Comparison of ENCODE assay signal across 8 cellular contexts in the genomic region with DNA sequence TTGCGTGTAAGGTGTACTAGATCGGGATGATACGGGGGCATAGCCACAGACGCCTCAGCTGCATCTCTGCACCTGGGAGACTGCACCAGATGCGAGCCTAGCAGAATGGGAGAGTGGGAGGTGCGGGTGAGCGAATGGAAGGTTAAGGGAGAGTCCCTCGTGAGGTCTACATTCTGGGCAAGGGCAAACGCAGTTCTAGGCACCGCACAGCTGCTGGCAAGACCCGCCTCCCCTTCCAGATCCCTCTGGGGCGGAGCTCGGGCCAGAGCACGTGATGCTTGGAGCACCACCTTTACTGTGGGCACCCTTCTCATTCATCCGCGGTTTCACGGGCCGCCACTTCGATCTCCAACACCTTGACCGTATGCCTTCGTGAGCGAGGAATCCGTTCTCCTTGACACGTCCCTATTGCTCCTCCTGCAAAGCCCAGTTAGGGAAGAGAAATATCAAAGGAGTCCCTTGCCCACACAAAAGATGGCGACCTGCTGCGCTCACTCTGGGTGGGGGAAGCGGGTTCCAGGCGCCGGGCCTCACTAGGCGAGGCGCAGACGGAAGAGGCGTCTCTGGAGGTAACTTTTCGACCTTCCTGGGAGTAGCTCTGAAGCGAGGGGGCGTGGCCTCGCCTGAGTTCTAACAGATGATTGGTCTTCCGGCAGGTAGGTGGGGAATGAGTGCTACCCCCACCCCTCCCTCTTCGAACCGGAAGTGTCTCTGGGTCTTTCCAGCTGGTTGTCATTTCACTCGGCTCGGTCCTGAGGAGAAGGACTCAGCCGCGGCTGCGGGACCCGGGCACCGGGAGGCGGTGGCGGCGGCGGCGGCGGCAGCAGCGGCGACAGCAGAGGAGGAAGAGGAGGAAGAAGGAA. TPM values are rescaled to one million over a fixed set of nuclear protein-coding genes. Genes with fewer than 3 reads are reported as not detected.
DNase-seq lines count a peak whose midpoint lies in the region; ATAC-seq and TF ChIP-seq lines count a peak whose summit lies in the region.

A gene (plus strand): TSS at position 740 of the 863 bp plus-strand sequence. CDS start 1,385 bp downstream, outside the sequence.

- peak; percentile 92 to 98 (median 96) for DNase-seq in CD8-positive, alpha-beta T cell
- peak; percentile 86 for DNase-seq in HS-27A (ENCODE audit: low read depth)
- peak; percentile 79 for DNase-seq in NK-92 (lab: John Stamatoyannopoulos, UW; ENCODE audit: unreplicated experiment)
- peak; percentile 90 to 94 for DNase-seq in activated CD8-positive, alpha-beta memory T cell treated with anti-CD3 and anti-CD28 coated beads for 1 hour (ENCODE audit: extremely low read depth in 1 of 2, low read depth in 1 of 2)
- DNase-seq in lower lobe of right lung = peak; percentile 99
- DNase-seq in stimulated activated CD4-positive, alpha-beta T cell treated with anti-CD3 and anti-CD28 coated beads, TNF-alpha, amount 100 ng/mL, for 24 hours (ENCODE audit: low read depth in 3 of 3) = peak; percentile 93 to 95 (median 95)

- H3K4me3 Mint-ChIP-seq in CD8-positive, alpha-beta T cell = peak within 1 kb of the TSS; percentile 100

- peak within 1 kb of the TSS; percentile 42 for H3K27ac ChIP-seq in CD8-positive, alpha-beta T cell (ENCODE audit: low read depth, low read length)
- H3K27ac ChIP-seq in ectodermal cell (ENCODE audit: insufficient read depth, low read depth, low read length, poor library complexity, severe bottlenecking) = peak within 1 kb of the TSS; percentile 70
- peak within 1 kb of the TSS; percentile 96 for H3K27ac ChIP-seq in lower lobe of right lung

- ATAC-seq in CD8-positive, alpha-beta T cell = peak; percentile 95
- ATAC-seq in GM19467 (IDR thresholded peaks at IDR 0.05; ENCODE audit: unreplicated experiment) (peak; percentile 89), lower lobe of right lung (peak; percentile 98 to 99)

- peaks cover 78% of the 10 kb centered on the region for H3K4me1 Mint-ChIP-seq in CD8-positive, alpha-beta T cell (ENCODE audit: low read depth)

- H3K27me3 Mint-ChIP-seq in CD8-positive, alpha-beta T cell (ENCODE audit: low read depth) = no peaks in the 10 kb centered on the region

- CTCF ChIA-PET in CD8-positive, alpha-beta T cell (lab: Charles Lee) = interaction anchor here (1.2 to 2.3 kb wide), 4 partner anchors 30 to 272 kb away, joined by 3 to 8 read pairs (median 6); a partner anchor contains a TSS

- H3K4me3 ChIP-seq in CD8-positive, alpha-beta T cell (ENCODE audit: low read depth, low read length) = peak within 1 kb of the TSS; percentile 68
- H3K4me3 ChIP-seq in ectodermal cell (ENCODE audit: insufficient read depth, low read depth, low read length) (peak within 1 kb of the TSS; percentile 68), lower lobe of right lung (peak within 1 kb of the TSS; percentile 84)

- POLR2A ChIA-PET in CD8-positive, alpha-beta T cell (lab: Charles Lee) = interaction anchor here (0.6 to 5.0 kb wide), 13 partner anchors 9 to 271 kb away, joined by 3 to 76 read pairs (median 4); a partner anchor contains a TSS

- no peaks in the 10 kb centered on the region for H3K9me3 ChIP-seq in CD8-positive, alpha-beta T cell (ENCODE audit: low read length)
- H3K9me3 ChIP-seq in ectodermal cell (ENCODE audit: control insufficient read depth, low read length) (no peaks in the 10 kb centered on the region), lower lobe of right lung (no peaks in the 10 kb centered on the region)

- WGBS in ectodermal cell, 2 experiments = 8% methylated on average over 55 of the region's 55 CpGs

- no peaks in the 10 kb centered on the region for H3K36me3 ChIP-seq in CD8-positive, alpha-beta T cell (ENCODE audit: insufficient read depth, low read length)
- H3K36me3 ChIP-seq in ectodermal cell (ENCODE audit: control insufficient read depth, insufficient read depth, low read length) (no peaks in the 10 kb centered on the region), lower lobe of right lung (no peaks in the 10 kb centered on the region)

- no peaks in the 10 kb centered on the region for H3K9me3 Mint-ChIP-seq in CD8-positive, alpha-beta T cell

- peak within 1 kb of the TSS; percentile 99 for H3K27ac Mint-ChIP-seq in CD8-positive, alpha-beta T cell

- peaks cover 48% of the 10 kb centered on the region for H3K4me1 ChIP-seq in CD8-positive, alpha-beta T cell (ENCODE audit: insufficient read depth, low read length)
- H3K4me1 ChIP-seq in ectodermal cell (ENCODE audit: control insufficient read depth, insufficient read depth, low read length) (no peaks in the 10 kb centered on the region), lower lobe of right lung (peaks cover 57% of the 10 kb centered on the region)

- no peaks in the 10 kb centered on the region for H3K27me3 ChIP-seq in CD8-positive, alpha-beta T cell (ENCODE audit: insufficient read depth, low read length)
- H3K27me3 ChIP-seq in ectodermal cell (ENCODE audit: control insufficient read depth, insufficient read depth, low read length, poor library complexity, severe bottlenecking) (peaks cover 17% of the 10 kb centered on the region), lower lobe of right lung (ENCODE audit: low read depth) (no peaks in the 10 kb centered on the region)

- TF ChIP-seq CTCF in CD8-positive, alpha-beta T cell (IDR thresholded peaks at IDR 0.05) = no peak
- TF ChIP-seq CTCF in lower lobe of right lung (IDR thresholded peaks at IDR 0.05) = no peak

- H3K36me3 Mint-ChIP-seq in CD8-positive, alpha-beta T cell = peaks cover 6% of the 10 kb centered on the region

- intact Hi-C loops in CD8-positive, alpha-beta T cell (cut with DNase I, micrococcal nuclease) = loop anchor here (1.0 to 10.0 kb wide), 12 partner anchors 30 to 1883 kb away; a partner anchor contains a TSS
- intact Hi-C loops in lower lobe of right lung (cut with DNase I) = no loop called here

RNA-seq across cellular contexts. Expression of the gene that starts here (rescaled TPM):
- total RNA-seq in CD8-positive, alpha-beta T cell = 10 to 100 TPM; 21.7 to 24.3 TPM
- 7.3 TPM for polyA plus RNA-seq in ectodermal cell (2013, experiment 1 of 4)
- 8.4 TPM for polyA plus RNA-seq in ectodermal cell (2013, experiment 2 of 4)
- 6.3 TPM for polyA plus RNA-seq in ectodermal cell (2013, experiment 3 of 4)
- polyA plus RNA-seq in ectodermal cell (2013, experiment 4 of 4) = 7.0 TPM
- 67.5 TPM for total RNA-seq in lower lobe of right lung

Comparison
In these comparisons a context has a peak if more than half of its experiments do, and no peak if none do; other contexts are left out.
1. Peak in every context shown above with its lines: DNase-seq, ATAC-seq, H3K4me3 ChIP-seq and H3K27ac ChIP-seq.
2. H3K27ac ChIP-seq: peak in every context shown above with its lines; median percentile 96 in lower lobe of right lung; 70 in ectodermal cell; 42 in CD8-positive, alpha-beta T cell.